ENCODE assay signal across 19 cellular contexts in the genomic region with DNA sequence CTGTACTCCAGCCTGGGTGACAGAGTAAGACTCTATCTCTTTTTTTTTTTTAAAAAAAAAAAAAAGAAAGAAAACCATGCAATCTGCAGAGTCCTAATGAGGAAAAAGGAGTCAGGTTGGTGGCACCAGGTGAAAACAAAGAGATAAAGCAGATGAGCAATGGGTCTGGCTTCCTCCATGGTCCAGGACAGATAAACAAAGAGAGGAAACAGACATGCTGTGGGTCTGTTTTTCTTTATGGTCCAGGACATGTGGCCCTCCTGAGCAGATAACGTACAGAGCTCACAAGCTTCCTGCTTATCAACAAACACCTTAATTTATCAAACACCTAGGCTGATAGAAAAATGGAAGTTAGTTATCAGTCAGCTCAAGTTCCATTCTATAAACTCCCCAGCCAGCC. TPM values are rescaled to one million over a fixed set of nuclear protein-coding genes. Genes with fewer than 3 reads are reported as not detected.
"Had no signal": no experiment of that assay in that cellular context is flagged by ENCODE, and none has a peak within 500 bp of the region (broad histone marks: within the 10 kb centered on the region; RNA-seq: fewer than 3 reads in every experiment).

No MANE protein-coding gene starts in this region.

- H3K4me3 Mint-ChIP-seq: activated CD4-positive, alpha-beta T cell treated with anti-CD3 and anti-CD28 coated beads, Interleukin-2, amount 10 ng/mL, durations not matched to agents 7 days and 5 days; activated CD8-positive, alpha-beta T cell treated with anti-CD3 and anti-CD28 coated beads, Interleukin-2, amount 10 ng/mL, durations not matched to agents 7 days and 5 days; activated naive CD4-positive, alpha-beta T cell treated with anti-CD3 and anti-CD28 coated beads for 36 hours; activated T-cell treated with anti-CD3 and anti-CD28 coated beads, Interleukin-2, amount 50 U/mL, for 4 hours; central memory CD8-positive, alpha-beta T cell; memory B cell; natural killer cell; stimulated activated effector memory CD8-positive, alpha-beta T cell treated with anti-CD3 and anti-CD28 coated beads, Interleukin-12 subunit alpha, Interleukin-12 subunit beta, amount 100 ng/mL, for 72 hours had no signal

- H3K36me3 Mint-ChIP-seq: memory B cell; natural killer cell; stimulated activated effector memory CD8-positive, alpha-beta T cell treated with anti-CD3 and anti-CD28 coated beads, Interleukin-12 subunit alpha, Interleukin-12 subunit beta, amount 100 ng/mL, for 72 hours had no signal

- DNase-seq: activated CD4-positive, alpha-beta T cell treated with anti-CD3 and anti-CD28 coated beads, Interleukin-2, amount 10 ng/mL, durations not matched to agents 7 days and 5 days; activated CD8-positive, alpha-beta T cell treated with anti-CD3 and anti-CD28 coated beads, Interleukin-2, amount 10 ng/mL, durations not matched to agents 7 days and 5 days; activated naive CD4-positive, alpha-beta T cell treated with anti-CD3 and anti-CD28 coated beads for 36 hours; activated T-cell treated with anti-CD3 and anti-CD28 coated beads, Interleukin-2, amount 50 U/mL, for 4 hours; colonic mucosa; kidney; left lung; natural killer cell; pancreas; right lobe of liver; stimulated activated CD4-positive, alpha-beta T cell treated with anti-CD3 and anti-CD28 coated beads, Interleukin-4, amount 100 ng/mL, for 24 hours; stomach had no signal

- ATAC-seq: activated CD8-positive, alpha-beta T cell treated with anti-CD3 and anti-CD28 coated beads, Interleukin-2, amount 10 ng/mL, durations not matched to agents 7 days and 5 days; activated T-cell treated with anti-CD3 and anti-CD28 coated beads, Interleukin-2, amount 50 U/mL, for 4 hours; heart left ventricle; left lung; natural killer cell; pancreas; right lobe of liver; stimulated activated effector memory CD8-positive, alpha-beta T cell treated with anti-CD3 and anti-CD28 coated beads, Interleukin-12 subunit alpha, Interleukin-12 subunit beta, amount 100 ng/mL, for 72 hours had no signal

- H3K9me3 ChIP-seq: colonic mucosa, heart left ventricle, left lung, neutrophil, pancreas, right lobe of liver, stomach had no signal

- H3K27ac Mint-ChIP-seq: activated CD4-positive, alpha-beta T cell treated with anti-CD3 and anti-CD28 coated beads, Interleukin-2, amount 10 ng/mL, durations not matched to agents 7 days and 5 days; activated CD8-positive, alpha-beta T cell treated with anti-CD3 and anti-CD28 coated beads, Interleukin-2, amount 10 ng/mL, durations not matched to agents 7 days and 5 days; activated naive CD4-positive, alpha-beta T cell treated with anti-CD3 and anti-CD28 coated beads for 36 hours; memory B cell; natural killer cell; stimulated activated effector memory CD8-positive, alpha-beta T cell treated with anti-CD3 and anti-CD28 coated beads, Interleukin-12 subunit alpha, Interleukin-12 subunit beta, amount 100 ng/mL, for 72 hours had no signal

- H3K36me3 ChIP-seq: brain microvascular endothelial cell, colonic mucosa, heart left ventricle, left lung, neutrophil, pancreas, right lobe of liver, stomach had no signal

- H3K9me3 Mint-ChIP-seq: activated CD4-positive, alpha-beta T cell treated with anti-CD3 and anti-CD28 coated beads, Interleukin-2, amount 10 ng/mL, durations not matched to agents 7 days and 5 days; activated naive CD4-positive, alpha-beta T cell treated with anti-CD3 and anti-CD28 coated beads for 36 hours; activated T-cell treated with anti-CD3 and anti-CD28 coated beads, Interleukin-2, amount 50 U/mL, for 4 hours; central memory CD8-positive, alpha-beta T cell; memory B cell; natural killer cell; stimulated activated effector memory CD8-positive, alpha-beta T cell treated with anti-CD3 and anti-CD28 coated beads, Interleukin-12 subunit alpha, Interleukin-12 subunit beta, amount 100 ng/mL, for 72 hours had no signal

- H3K27ac ChIP-seq: colonic mucosa, left lung, neutrophil, pancreas, right lobe of liver had no signal

- H3K27me3 ChIP-seq: brain microvascular endothelial cell, pancreas had no signal

- H3K4me1 Mint-ChIP-seq: central memory CD8-positive, alpha-beta T cell; memory B cell; natural killer cell; stimulated activated effector memory CD8-positive, alpha-beta T cell treated with anti-CD3 and anti-CD28 coated beads, Interleukin-12 subunit alpha, Interleukin-12 subunit beta, amount 100 ng/mL, for 72 hours had no signal

- H3K4me3 ChIP-seq: colonic mucosa, heart left ventricle, left lung, pancreas, right lobe of liver, stomach had no signal

RNA-seq across cellular contexts. Expression of gene CIDEA, which starts 29.5 kb away (rescaled TPM):
- total RNA-seq: activated CD4-positive, alpha-beta T cell treated with anti-CD3 and anti-CD28 coated beads, Interleukin-2, amount 10 ng/mL, durations not matched to agents 7 days and 5 days; activated CD8-positive, alpha-beta T cell treated with anti-CD3 and anti-CD28 coated beads, Interleukin-2, amount 10 ng/mL, durations not matched to agents 7 days and 5 days; activated naive CD4-positive, alpha-beta T cell treated with anti-CD3 and anti-CD28 coated beads for 36 hours; activated T-cell treated with anti-CD3 and anti-CD28 coated beads, Interleukin-2, amount 50 U/mL, for 4 hours; colonic mucosa; kidney; left lung; natural killer cell; right lobe of liver; stomach; T-helper 2 cell treated with Interferon-gamma antibody and Interleukin-4, amounts not matched to agents 100 ng/mL and 5 ng/mL, for 36 hours had no signal
